In genomic region chr1:14800014-14800413, GRCh38 we compare ENCODE assay signal across 23 cellular contexts.
DNase-seq lines count a peak whose midpoint lies in the region; ATAC-seq, FAIRE-seq and TF ChIP-seq lines count a peak whose summit lies in the region.
"Had no signal": no experiment of that assay in that cellular context is flagged by ENCODE, and none has a peak within 500 bp of the region (broad histone marks: within the 10 kb centered on the region; RNA-seq: fewer than 3 reads in every experiment).

No MANE protein-coding gene starts in this region.

- TF ChIP-seq POLR2A in K562 (conservative IDR thresholded peaks at IDR 0.05) (no peak), H1 (IDR thresholded peaks at IDR 0.05; ENCODE audit: control extremely low read depth in 1 of 2, low read depth in 2 of 2, low read length in 2 of 2) (no peak)

- no peak overlapping the region for H3K18ac ChIP-seq in H1 (ENCODE audit: extremely low read depth, low read length)

- H3K23ac ChIP-seq in H1 (ENCODE audit: insufficient read length) = no peak overlapping the region

- intact Hi-C loops in K562 (cut with micrococcal nuclease) = no loop called here

- no peak overlapping the region for H4K5ac ChIP-seq in H1 (ENCODE audit: insufficient read length, low read depth, low read length)

- TF ChIP-seq RAD21 in K562 (CRISPR knock-in tag; conservative IDR thresholded peaks at IDR 0.05 in 1 of 2, IDR thresholded peaks at IDR 0.05 in 1 of 2) = no peak
- TF ChIP-seq RAD21 in H1 (IDR thresholded peaks at IDR 0.05 in 1 of 2, conservative IDR thresholded peaks at IDR 0.05 in 1 of 2; ENCODE audit: low read depth in 2 of 2, low read length in 2 of 2) = no peak

- no peak overlapping the region for H4K91ac ChIP-seq in H1 (replicated peaks; ENCODE audit: insufficient read length, low read length)

- H3K4me2 ChIP-seq in K562 (ENCODE audit: insufficient read depth, low read length) (no peak overlapping the region), H1 (ENCODE audit: insufficient read depth in 1 of 2, low read depth in 2 of 2, low read length in 2 of 2) (no peak overlapping the region)
- H3K4me2 ChIP-seq: A549; BLaER1 treated with 17β-estradiol and CSF1 and Interleukin-3, amounts not matched to agents 10 nM and 100 nM had no signal

- in situ Hi-C loops in K562 (cut with MboI) = no loop called here

- H2BK20ac ChIP-seq in H1 (ENCODE audit: low read length) = no peak overlapping the region

- TF ChIP-seq EP300 in K562 (IDR thresholded peaks at IDR 0.05; ENCODE audit: low read length) (no peak), H1 (IDR thresholded peaks at IDR 0.05; ENCODE audit: borderline replicate concordance in 1 of 2, low read depth in 2 of 2, low read length in 2 of 2) (no peak)

- 64% methylated on average over 5 of the region's 5 CpGs for WGBS in K562 (ENCODE audit: insufficient coverage, low coverage, missing lambda C conversion rate)
- 91% methylated on average over 5 of the region's 5 CpGs; no CpG with 5 or more reads in 1 of the 2 experiments for WGBS in H1 (ENCODE audit: extremely low coverage in 1 of 2, insufficient coverage in 1 of 2, insufficient read length in 1 of 2, insufficient replicate concordance in 2 of 2, low coverage in 1 of 2, low lambda C conversion rate in 2 of 2, missing lambda C conversion rate in 1 of 2), 2 experiments

- no peak overlapping the region for H2BK120ac ChIP-seq in H1 (replicated peaks; ENCODE audit: low read depth, low read length)

- H3K27ac ChIP-seq in K562 (ENCODE audit: extremely low read depth, low read depth, low read length) (no peak overlapping the region), H1 (ENCODE audit: low read depth, low read length) (no peak overlapping the region)
- H3K27ac ChIP-seq: 22Rv1; A549; BLaER1 treated with 17β-estradiol and CSF1 and Interleukin-3, amounts not matched to agents 10 nM and 100 nM; C4-2B had no signal

- DNase-seq in M059J (ENCODE audit: low read depth) (peak; percentile 60), K562 (ENCODE audit: extremely low read depth in 1 of 4, low spot score in 3 of 4) (no peak), H1 (ENCODE audit: low read depth in 1 of 2, low spot score in 2 of 2) (no peak), D721Med (ENCODE audit: insufficient read length, low spot score) (no peak), NCI-H774 (lab: John Stamatoyannopoulos, UW) (no peak)
- DNase-seq: AML-193; Caco-2; Calu3; CD4-positive, alpha-beta T cell; CD8-positive, alpha-beta T cell; DMS 273 treated with DMSO at 0.1 percent for 48 hours; DMS153; DMS53; DMS79; GF-D8 had no signal

- H3K56ac ChIP-seq in H1 (replicated peaks; ENCODE audit: insufficient read length, low read depth, low read length) = no peak overlapping the region

- H3K4ac ChIP-seq in H1 (replicated peaks; ENCODE audit: insufficient read length, low read depth, low read length) = peak overlapping the region; percentile 16

- H2BK12ac ChIP-seq in H1 (ENCODE audit: low read depth, low read length) = no peak overlapping the region

- H4K20me1 ChIP-seq in K562 (replicated peaks; ENCODE audit: control insufficient read depth, insufficient read depth, low read length) = no peaks in the 10 kb centered on the region
- H4K20me1 ChIP-seq in H1 (replicated peaks in 1 of 2; ENCODE audit: control insufficient read depth in 1 of 2, insufficient read depth in 2 of 2, low read length in 2 of 2) = peaks cover 0 to 2% of the 10 kb centered on the region in 2 experiments
- H4K20me1 ChIP-seq: BLaER1 treated with 17β-estradiol and CSF1 and Interleukin-3, amounts not matched to agents 10 nM and 100 nM had no signal

- no peak for TF ChIP-seq CTCF in K562 (IDR thresholded peaks at IDR 0.05 in 2 of 3, conservative IDR thresholded peaks at IDR 0.05 in 1 of 3; ENCODE audit: insufficient read depth in 2 of 3, low read depth in 1 of 3, low read length in 3 of 3)
- no peak for TF ChIP-seq CTCF in H1 (IDR thresholded peaks at IDR 0.05; ENCODE audit: control extremely low read depth in 1 of 3, insufficient read depth in 1 of 3, low read depth in 1 of 3, low read length in 3 of 3)
- TF ChIP-seq CTCF in D721Med (IDR thresholded peaks at IDR 0.05; ENCODE audit: insufficient read depth, missing control alignments) = no peak

- FAIRE-seq in K562 (lab: Jason Lieb, UNC) = no peak
- FAIRE-seq in H1 (lab: Jason Lieb, UNC) = no peak
- FAIRE-seq in D721Med (lab: Jason Lieb, UNC) = no peak
- FAIRE-seq: A549, G401.6, GM12891, GM19239 had no signal

- no peak overlapping the region for H3K14ac ChIP-seq in H1 (ENCODE audit: insufficient read length)

- CTCF ChIA-PET in K562 (lab: Yijun Ruan, JAX; ENCODE audit: low intra/inter-chr PET ratio) = no interaction called here
- CTCF ChIA-PET in H1 (lab: Charles Lee; ENCODE audit: partially characterized antibody) = interaction anchor here (0.6 to 1.4 kb wide), 2 partner anchors 21 to 761 kb away, joined by 3 to 4 read pairs; no protein-coding TSS in a partner anchor

- H3K23me2 ChIP-seq in H1 (ENCODE audit: low read depth, low read length) = no peaks in the 10 kb centered on the region

- BruUV-seq in K562 (replicated peaks; lab: Mats Ljungman, UMichigan) = no TSS peak

- H2AFZ ChIP-seq in K562 (ENCODE audit: low read depth, low read length) = 0 out of 2 replicates have a peak overlapping the region, but pooled peaks have one; percentile 76
- no peak overlapping the region for H2AFZ ChIP-seq in H1 (ENCODE audit: low read length)

- no peaks in the 10 kb centered on the region for H3K9me1 ChIP-seq in K562 (ENCODE audit: control insufficient read depth, insufficient read depth, low read length)

- no peak overlapping the region for H2BK5ac ChIP-seq in H1 (ENCODE audit: low read depth, low read length)

- H3K79me2 ChIP-seq in K562 (ENCODE audit: control insufficient read depth, insufficient read depth, low read length) (no peaks in the 10 kb centered on the region), H1 (ENCODE audit: control insufficient read depth in 1 of 2, insufficient read depth in 2 of 2, low read length in 2 of 2) (no peaks in the 10 kb centered on the region)

- H3K27me3 ChIP-seq in K562 (ENCODE audit: control insufficient read depth in 2 of 2, insufficient read depth in 2 of 2, low read length in 2 of 2) (no peaks in the 10 kb centered on the region), H1 (replicated peaks in 1 of 4; ENCODE audit: control insufficient read depth in 3 of 4, extremely low read depth in 1 of 4, insufficient read depth in 3 of 4, low read length in 3 of 4) (no peaks in the 10 kb centered on the region)
- H3K27me3 ChIP-seq: BLaER1 treated with 17β-estradiol and CSF1 and Interleukin-3, amounts not matched to agents 10 nM and 100 nM had no signal

- H4K8ac ChIP-seq in H1 (ENCODE audit: extremely low read depth, insufficient read depth, low read length) = no peak overlapping the region

- H3K9me3 ChIP-seq in K562 (replicated peaks; ENCODE audit: control insufficient read depth, insufficient read depth, low read depth, low read length) (no peaks in the 10 kb centered on the region), H1 (ENCODE audit: insufficient read depth in 2 of 2, low read depth in 1 of 2, low read length in 1 of 2) (no peaks in the 10 kb centered on the region)
- H3K9me3 ChIP-seq: A549; BLaER1 treated with 17β-estradiol and CSF1 and Interleukin-3, amounts not matched to agents 10 nM and 100 nM; Caco-2 had no signal

- peaks cover 12 to 13% of the 10 kb centered on the region in 2 experiments; a peak in 4 of 5 replicates for H3K4me1 ChIP-seq in K562 (replicated peaks in 1 of 2; ENCODE audit: control insufficient read depth in 2 of 2, insufficient read depth in 2 of 2, low read length in 2 of 2)
- H3K4me1 ChIP-seq in H1 (replicated peaks in 1 of 4; ENCODE audit: control insufficient read depth in 3 of 4, insufficient read depth in 4 of 4, low read length in 3 of 4) = no peaks in the 10 kb centered on the region
- H3K4me1 ChIP-seq: A549, Caco-2 had no signal

- H3K79me1 ChIP-seq in H1 (ENCODE audit: low read depth, low read length) = no peaks in the 10 kb centered on the region

- H3K36me3 ChIP-seq in K562 (ENCODE audit: control insufficient read depth, insufficient read depth, low read length) = no peaks in the 10 kb centered on the region
- no peaks in the 10 kb centered on the region; a peak in 1 of 8 replicates for H3K36me3 ChIP-seq in H1 (ENCODE audit: control insufficient read depth in 2 of 4, insufficient read depth in 4 of 4, low read length in 3 of 4)
- H3K36me3 ChIP-seq: BLaER1 treated with 17β-estradiol and CSF1 and Interleukin-3, amounts not matched to agents 10 nM and 100 nM had no signal

- H2AK5ac ChIP-seq in H1 (ENCODE audit: low read depth, low read length) = no peak overlapping the region

- H2BK15ac ChIP-seq in H1 (ENCODE audit: low read length) = no peak overlapping the region

- H3K4me3 ChIP-seq in K562 (no peak overlapping the region), H1 (ENCODE audit: extremely low read depth in 1 of 4, insufficient read depth in 2 of 4, low read depth in 3 of 4, low read length in 4 of 4) (no peak overlapping the region)
- H3K4me3 ChIP-seq: A549; BLaER1 treated with 17β-estradiol and CSF1 and Interleukin-3, amounts not matched to agents 10 nM and 100 nM had no signal

- POLR2A ChIA-PET in K562 (lab: Yijun Ruan, JAX) (no interaction called here), H1 (lab: Charles Lee; ENCODE audit: partially characterized antibody) (no interaction called here)

- no peak for ATAC-seq in K562
- ATAC-seq in GM21526 (IDR thresholded peaks at IDR 0.05; ENCODE audit: low FRiP score, unreplicated experiment) = no peak
- ATAC-seq: A549; CD8-positive, alpha-beta T cell had no signal

- H3K9ac ChIP-seq in K562 (ENCODE audit: insufficient read depth in 1 of 2, low read depth in 2 of 2, low read length in 2 of 2) (no peak overlapping the region), H1 (replicated peaks in 1 of 4; ENCODE audit: extremely low read depth in 1 of 4, low read depth in 3 of 4, low read length in 3 of 4) (no peak overlapping the region)
- H3K9ac ChIP-seq: BLaER1 treated with 17β-estradiol and CSF1 and Interleukin-3, amounts not matched to agents 10 nM and 100 nM had no signal

TF ChIP-seq in H1, 55 proteins besides CTCF, POLR2A, EP300 and RAD21:
- TF ChIP-seq PHF8 (conservative IDR thresholded peaks at IDR 0.05; ENCODE audit: low read depth, low read length) (no peak), BCL11A (IDR thresholded peaks at IDR 0.05; ENCODE audit: low read depth in 2 of 2, low read length in 2 of 2) (no peak), CREB1 (IDR thresholded peaks at IDR 0.05) (no peak), EGR1 (IDR thresholded peaks at IDR 0.05; ENCODE audit: borderline replicate concordance, low read depth, low read length) (no peak), GTF2F1 (IDR thresholded peaks at IDR 0.05; ENCODE audit: borderline replicate concordance, low read depth, low read length) (no peak), FOSL1 (IDR thresholded peaks at IDR 0.05; ENCODE audit: insufficient read depth, low read depth, low read length) (no peak), SIRT6 (IDR thresholded peaks at IDR 0.05; ENCODE audit: low read length) (no peak)
